ENCODE assay signal across 12 cellular contexts in genomic region chr1:63730211-63730610, GRCh38. TPM values are rescaled to one million over a fixed set of nuclear protein-coding genes. Genes with fewer than 3 reads are reported as not detected.
A peak's percentile ranks its signal among the peaks of the same experiment; 100 is the strongest.
DNase-seq lines count a peak whose midpoint lies in the region; ATAC-seq and TF ChIP-seq lines count a peak whose summit lies in the region.
"Had no signal": no experiment of that assay in that cellular context is flagged by ENCODE, and none has a peak within 500 bp of the region (broad histone marks: within the 10 kb centered on the region; RNA-seq: fewer than 3 reads in every experiment).

No MANE protein-coding gene starts in this region.

- DNase-seq in NCI-H2029 (lab: John Stamatoyannopoulos, UW) (peak; percentile 26), NCI-H2029 treated with DMSO at 0.1 percent for 48 hours (lab: John Stamatoyannopoulos, UW) (no peak), NCI-H2171 (lab: John Stamatoyannopoulos, UW) (peak; percentile 38), chondrocyte (ENCODE audit: low spot score) (no peak), putamen (ENCODE audit: low spot score) (peak; percentile 57), NCI-H774 (lab: John Stamatoyannopoulos, UW) (no peak)
- DNase-seq: ACHN; adrenal gland; effector memory CD4-positive, alpha-beta T cell; NCI-H1092 treated with DMSO at 0.1 percent for 48 hours had no signal

- no peak for TF ChIP-seq CTCF in chondrocyte (IDR thresholded peaks at IDR 0.05)

- H3K4me3 Mint-ChIP-seq in chondrocyte (ENCODE audit: unreplicated experiment), result no peak overlapping the region

- H3K27ac Mint-ChIP-seq in chondrocyte (ENCODE audit: unreplicated experiment), result peak overlapping the region; percentile 94

- H3K36me3 Mint-ChIP-seq in chondrocyte (ENCODE audit: low read depth), result peaks cover under 1% of the 10 kb centered on the region

- ATAC-seq in GM21381 (IDR thresholded peaks at IDR 0.05; ENCODE audit: unreplicated experiment), result no peak
- ATAC-seq in GM18907 (IDR thresholded peaks at IDR 0.05; ENCODE audit: unreplicated experiment), result no peak

- H3K27me3 Mint-ChIP-seq in chondrocyte (ENCODE audit: low read depth), result no peaks in the 10 kb centered on the region

- peaks cover 9% of the 10 kb centered on the region for H3K9me3 Mint-ChIP-seq in chondrocyte (ENCODE audit: low read depth)

- peaks cover 29% of the 10 kb centered on the region for H3K4me1 Mint-ChIP-seq in chondrocyte (ENCODE audit: low read depth)

RNA-seq across cellular contexts. Expression of gene ROR1, which starts 43.6 kb away (rescaled TPM):
- total RNA-seq in chondrocyte, result 75.2 to 131 TPM (median 123 TPM) in 3 replicates

Comparison
In these comparisons a context has a peak if more than half of its experiments do, and no peak if none do; other contexts are left out.
1. DNase-seq: peak in NCI-H2029 (single experiment), NCI-H2171 (single experiment) and putamen (single experiment); none in NCI-H2029 treated with DMSO at 0.1 percent for 48 hours (single experiment), chondrocyte (single experiment) and NCI-H774 (single experiment).